27 cellular contexts compared by ENCODE assay signal in the genomic region with DNA sequence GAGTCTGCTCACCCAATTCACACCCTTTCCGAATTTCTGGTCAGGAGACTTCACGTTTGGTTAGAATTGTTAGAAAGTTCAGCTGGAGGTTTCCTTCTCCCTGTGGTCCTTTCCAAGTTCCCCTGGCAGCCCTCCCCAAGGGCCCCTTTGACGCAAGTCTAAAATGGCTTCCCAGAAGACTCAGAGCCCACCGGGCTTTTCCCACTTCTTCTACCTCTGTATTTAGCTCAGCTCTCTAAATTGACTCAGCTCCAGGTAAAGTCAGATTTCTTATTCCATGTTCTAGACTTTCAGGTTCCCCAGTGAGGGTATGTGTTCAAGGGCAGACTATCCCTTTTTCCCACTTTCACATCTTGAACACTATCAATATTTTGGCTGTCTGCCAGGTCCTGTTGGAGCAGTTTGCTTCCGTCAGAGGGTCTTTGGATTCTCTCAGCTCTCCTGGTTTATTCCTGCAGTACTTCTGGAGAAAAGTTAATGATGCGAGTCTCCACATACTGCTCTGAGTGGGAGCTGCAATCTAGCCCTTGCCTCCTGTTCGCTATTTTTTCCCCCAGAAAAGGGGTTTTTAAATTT. TPM values are rescaled to one million over a fixed set of nuclear protein-coding genes. Genes with fewer than 3 reads are reported as not detected.
DNase-seq lines count a peak whose midpoint lies in the region; ATAC-seq and TF ChIP-seq lines count a peak whose summit lies in the region.
"Had no signal": no experiment of that assay in that cellular context is flagged by ENCODE, and none has a peak within 500 bp of the region (broad histone marks: within the 10 kb centered on the region; RNA-seq: fewer than 3 reads in every experiment).

No MANE protein-coding gene starts in this region.

- no peak for TF ChIP-seq CTCF in osteoblast (IDR thresholded peaks at IDR 0.05; ENCODE audit: extremely low read depth, low read depth, low read length)

- no peaks in the 10 kb centered on the region for H3F3A ChIP-seq in GM23248 (ENCODE audit: insufficient read depth)

- peaks cover 6% of the 10 kb centered on the region for H3K4me1 ChIP-seq in GM23248 (ENCODE audit: insufficient read depth)
- H3K4me1 ChIP-seq in osteoblast (ENCODE audit: insufficient read depth, low read length), result peaks cover 6% of the 10 kb centered on the region
- H3K4me1 ChIP-seq: ascending aorta had no signal

- H3K4me3 Mint-ChIP-seq in stimulated activated naive CD8-positive, alpha-beta T cell treated with anti-CD3 and anti-CD28 coated beads, Interleukin-15, amount 100 ng/mL, for 72 hours, result no peak overlapping the region
- H3K4me3 Mint-ChIP-seq: activated naive CD8-positive, alpha-beta T cell treated with anti-CD3 and anti-CD28 coated beads, Interleukin-2, amount 10 ng/mL, durations not matched to agents 7 days and 5 days; activated T-cell treated with anti-CD3 and anti-CD28 coated beads, Interleukin-2, amount 50 U/mL, for 4 hours; naive thymus-derived CD8-positive, alpha-beta T cell; T-helper 1 cell treated with Interleukin-12 subunit alpha and Interleukin-12 subunit beta and Interleukin-4 antibody, amounts not matched to agents 30 μg/mL and 1 μg/mL, for 36 hours had no signal

- H3K4me1 Mint-ChIP-seq in stimulated activated naive CD8-positive, alpha-beta T cell treated with anti-CD3 and anti-CD28 coated beads, Interleukin-15, amount 100 ng/mL, for 72 hours, result no peaks in the 10 kb centered on the region
- H3K4me1 Mint-ChIP-seq: activated naive CD8-positive, alpha-beta T cell treated with anti-CD3 and anti-CD28 coated beads, Interleukin-2, amount 10 ng/mL, durations not matched to agents 7 days and 5 days had no signal

- H3K36me3 ChIP-seq in GM23248 (ENCODE audit: low read depth) (no peaks in the 10 kb centered on the region), osteoblast (ENCODE audit: insufficient read depth, low read length) (no peaks in the 10 kb centered on the region)
- H3K36me3 ChIP-seq: ascending aorta had no signal

- WGBS in GM23248 (ENCODE audit: low coverage in 1 of 2, low lambda C conversion rate in 2 of 2, missing lambda C conversion rate in 2 of 2), 2 experiments, result 60% methylated on average over 7 of the region's 7 CpGs

- H3K9me3 ChIP-seq in GM23248 (ENCODE audit: low read depth), result no peaks in the 10 kb centered on the region
- no peaks in the 10 kb centered on the region for H3K9me3 ChIP-seq in osteoblast (ENCODE audit: low read depth, low read length)
- H3K9me3 ChIP-seq: ascending aorta, SK-N-SH had no signal

- H3K27me3 ChIP-seq in GM23248 (replicated peaks; ENCODE audit: insufficient read depth) (no peaks in the 10 kb centered on the region), osteoblast (ENCODE audit: insufficient read depth, low read length) (no peaks in the 10 kb centered on the region)
- H3K27me3 ChIP-seq: ascending aorta had no signal

- H3K27me3 Mint-ChIP-seq in stimulated activated naive CD8-positive, alpha-beta T cell treated with anti-CD3 and anti-CD28 coated beads, Interleukin-15, amount 100 ng/mL, for 72 hours, result no peaks in the 10 kb centered on the region
- H3K27me3 Mint-ChIP-seq: naive thymus-derived CD8-positive, alpha-beta T cell; progenitor cell of endocrine pancreas had no signal

- no peak overlapping the region for H3K27ac Mint-ChIP-seq in stimulated activated naive CD8-positive, alpha-beta T cell treated with anti-CD3 and anti-CD28 coated beads, Interleukin-15, amount 100 ng/mL, for 72 hours
- H3K27ac Mint-ChIP-seq: activated naive CD8-positive, alpha-beta T cell treated with anti-CD3 and anti-CD28 coated beads, Interleukin-2, amount 10 ng/mL, durations not matched to agents 7 days and 5 days; naive thymus-derived CD8-positive, alpha-beta T cell; progenitor cell of endocrine pancreas; T-helper 1 cell treated with Interleukin-12 subunit alpha and Interleukin-12 subunit beta and Interleukin-4 antibody, amounts not matched to agents 30 μg/mL and 1 μg/mL, for 36 hours had no signal

- H3K4me2 ChIP-seq in GM23248 (ENCODE audit: unreplicated experiment) (no peak overlapping the region), osteoblast (ENCODE audit: insufficient read depth, low read length) (peak overlapping the region; percentile 48)
- H3K4me2 ChIP-seq: SK-N-SH had no signal

- H3K4me3 ChIP-seq in GM23248 (no peak overlapping the region), osteoblast (ENCODE audit: insufficient read depth, low read length) (peak overlapping the region; percentile 31)
- H3K4me3 ChIP-seq: ascending aorta, coronary artery had no signal

- peak overlapping the region; percentile 44; the same call in 1 of the 2 replicates for H2AFZ ChIP-seq in GM23248
- H2AFZ ChIP-seq in osteoblast (ENCODE audit: low read length), result peak overlapping the region; percentile 50

- in situ Hi-C loops in GM23248 (cut with MboI), result no loop called here

- H3K79me2 ChIP-seq in GM23248 (ENCODE audit: insufficient read depth) (no peaks in the 10 kb centered on the region), osteoblast (ENCODE audit: insufficient read depth, low read length) (no peaks in the 10 kb centered on the region)

- H4K20me1 ChIP-seq in GM23248 (ENCODE audit: insufficient read depth) (no peaks in the 10 kb centered on the region), osteoblast (ENCODE audit: insufficient read depth, low read length) (no peaks in the 10 kb centered on the region)

- peaks cover 2 to 29% of the 10 kb centered on the region in 2 donors for H3K9me3 Mint-ChIP-seq in stimulated activated naive CD8-positive, alpha-beta T cell treated with anti-CD3 and anti-CD28 coated beads, Interleukin-15, amount 100 ng/mL, for 72 hours

- no peak overlapping the region for H3K9ac ChIP-seq in GM23248
- H3K9ac ChIP-seq: SK-N-SH had no signal

- no peaks in the 10 kb centered on the region for H3K9me2 ChIP-seq in GM23248 (ENCODE audit: insufficient read depth)
- H3K9me2 ChIP-seq: SK-N-SH had no signal

- no peak for ATAC-seq in HG02885 (IDR thresholded peaks at IDR 0.05; ENCODE audit: poor library complexity, unreplicated experiment)
- no peak for ATAC-seq in stimulated activated naive CD8-positive, alpha-beta T cell treated with anti-CD3 and anti-CD28 coated beads, Interleukin-15, amount 100 ng/mL, for 72 hours
- ATAC-seq: activated T-cell treated with anti-CD3 and anti-CD28 coated beads, Interleukin-2, amount 50 U/mL, for 4 hours; naive thymus-derived CD8-positive, alpha-beta T cell; sciatic nerve had no signal

- H3K27ac ChIP-seq in GM23248 (no peak overlapping the region), caudate nucleus (ENCODE audit: low read depth, low read length) (peak overlapping the region; percentile 24), osteoblast (ENCODE audit: low read depth, low read length) (no peak overlapping the region)
- H3K27ac ChIP-seq: ascending aorta, coronary artery had no signal

- DNase-seq in GM23248, result no peak
- DNase-seq in NCI-H1105 (lab: John Stamatoyannopoulos, UW), result peak; percentile 6
- no peak for DNase-seq in caudate nucleus (lab: John Stamatoyannopoulos, UW)
- no peak for DNase-seq in osteoblast (ENCODE audit: insufficient read length, low spot score, missing footprints)
- no peak for DNase-seq in C1 segment of cervical spinal cord (lab: John Stamatoyannopoulos, UW)
- no peak for DNase-seq in stimulated activated naive CD8-positive, alpha-beta T cell treated with anti-CD3 and anti-CD28 coated beads, Interleukin-15, amount 100 ng/mL, for 72 hours
- DNase-seq: activated CD4-positive, alpha-beta T cell treated with anti-CD3 and anti-CD28 coated beads, Interleukin-2, amount 50 U/mL, for 1 hour; activated CD4-positive, CD25-positive, alpha-beta regulatory T cell; activated gamma-delta T cell; activated naive CD8-positive, alpha-beta T cell treated with anti-CD3 and anti-CD28 coated beads, Interleukin-2, amount 10 ng/mL, durations not matched to agents 7 days and 5 days; activated T-cell treated with anti-CD3 and anti-CD28 coated beads, Interleukin-2, amount 50 U/mL, for 4 hours; effector CD8-positive, alpha-beta T cell; glutamatergic neuron; left ventricle myocardium superior; midbrain; naive thymus-derived CD8-positive, alpha-beta T cell; NCI-H1092; NCI-H2227 treated with DMSO at 0.1 percent for 48 hours; stimulated activated CD4-positive, alpha-beta T cell treated with anti-CD3 and anti-CD28 coated beads, Interleukin-4, amount 100 ng/mL, for 24 hours; trophoblast cell had no signal

RNA-seq across cellular contexts. Expression of a gene that starts 53.1 kb away (rescaled TPM):
- 4.8 and 8.3 TPM in 2 replicates for total RNA-seq in GM23248 (2014; rRNA removed; shearing (Covaris generic))
- polyA plus RNA-seq in GM23248 (2016; fragmentation: Nextera tagmentation; extraction: Ambion mirVana), result 2.1 and 4.1 TPM in 2 replicates
- total RNA-seq in osteoblast, result 5.1 and 7.1 TPM in 2 replicates

RNA-seq across cellular contexts. Expression of a gene that starts 55.8 kb away (rescaled TPM):
- 5.6 and 7.6 TPM in 2 replicates for total RNA-seq in GM23248 (2014; rRNA removed; shearing (Covaris generic))
- 3.1 and 3.4 TPM in 2 replicates for polyA plus RNA-seq in GM23248 (2016; fragmentation: Nextera tagmentation; extraction: Ambion mirVana)
- total RNA-seq in osteoblast, result 4.7 and 8.3 TPM in 2 replicates
